ENCODE assay signal across 12 cellular contexts in genomic region chr19:791605-792360, GRCh38. TPM values are rescaled to one million over a fixed set of nuclear protein-coding genes. Genes with fewer than 3 reads are reported as not detected.
DNase-seq lines count a peak whose midpoint lies in the region; ATAC-seq, FAIRE-seq and TF ChIP-seq lines count a peak whose summit lies in the region.
"Had no signal": no experiment of that assay in that cellular context is flagged by ENCODE, and none has a peak within 500 bp of the region (broad histone marks: within the 10 kb centered on the region; RNA-seq: fewer than 3 reads in every experiment).

No MANE protein-coding gene starts in this region.

- CTCF ChIA-PET in CD4-positive, alpha-beta T cell (lab: Charles Lee): no interaction called here

- H3K27me3 ChIP-seq in esophagus muscularis mucosa: no peaks in the 10 kb centered on the region
- no peaks in the 10 kb centered on the region for H3K27me3 ChIP-seq in parathyroid adenoma (ENCODE audit: control insufficient read depth, insufficient read depth, low read length)
- no peaks in the 10 kb centered on the region for H3K27me3 ChIP-seq in CD4-positive, alpha-beta T cell (ENCODE audit: control insufficient read depth, insufficient read depth, low read length)

- 58% methylated on average over 7 of the region's 9 CpGs for WGBS in esophagus muscularis mucosa

- no peak overlapping the region for H3K9ac ChIP-seq in parathyroid adenoma

- no peak overlapping the region for H3K27ac Mint-ChIP-seq in CD4-positive, alpha-beta T cell
- H3K27ac Mint-ChIP-seq: activated B cell treated with CpG ODN at 0.5 μM for 24 hours; stimulated activated memory B cell treated with anti-CD40 and anti-IgM and Interleukin-4, amounts not matched to agents 10 μg/mL and 1 μg/mL and 100 μg/mL, for 72 hours had no signal

- POLR2A ChIA-PET in CD4-positive, alpha-beta T cell (lab: Charles Lee): no interaction called here

- H3K4me3 ChIP-seq in NB4 (ENCODE audit: low read depth, low read length): no peak overlapping the region
- no peak overlapping the region for H3K4me3 ChIP-seq in esophagus muscularis mucosa
- H3K4me3 ChIP-seq in parathyroid adenoma (ENCODE audit: low read depth, low read length): no peak overlapping the region

- no peak overlapping the region for H3K4me3 Mint-ChIP-seq in CD4-positive, alpha-beta T cell
- H3K4me3 Mint-ChIP-seq: activated B cell treated with CpG ODN at 0.5 μM for 24 hours; stimulated activated memory B cell treated with anti-CD40 and anti-IgM and Interleukin-4, amounts not matched to agents 10 μg/mL and 1 μg/mL and 100 μg/mL, for 72 hours had no signal

- no peaks in the 10 kb centered on the region for H3K9me3 Mint-ChIP-seq in CD4-positive, alpha-beta T cell
- H3K9me3 Mint-ChIP-seq: activated B cell treated with CpG ODN at 0.5 μM for 24 hours; stimulated activated memory B cell treated with anti-CD40 and anti-IgM and Interleukin-4, amounts not matched to agents 10 μg/mL and 1 μg/mL and 100 μg/mL, for 72 hours had no signal

- peaks cover under 1% of the 10 kb centered on the region for H3K36me3 Mint-ChIP-seq in CD4-positive, alpha-beta T cell (ENCODE audit: low read depth)
- H3K36me3 Mint-ChIP-seq: stimulated activated memory B cell treated with anti-CD40 and anti-IgM and Interleukin-4, amounts not matched to agents 10 μg/mL and 1 μg/mL and 100 μg/mL, for 72 hours had no signal

- no peak overlapping the region for H2AFZ ChIP-seq in parathyroid adenoma

- H3K4me2 ChIP-seq in parathyroid adenoma (ENCODE audit: low read length): no peak overlapping the region

- H3K27ac ChIP-seq in esophagus muscularis mucosa (replicated peaks in 1 of 4): peak overlapping the region in 3 of 4 donors; percentile 6 to 50 (median 43)
- peak overlapping the region; percentile 12 for H3K27ac ChIP-seq in parathyroid adenoma
- no peak overlapping the region for H3K27ac ChIP-seq in CD4-positive, alpha-beta T cell (ENCODE audit: low read depth, low read length)
- H3K27ac ChIP-seq: epithelial cell of prostate had no signal

- no peak for TF ChIP-seq CTCF in NB4 (IDR thresholded peaks at IDR 0.05; ENCODE audit: low read depth, low read length)
- no peak for TF ChIP-seq CTCF in esophagus muscularis mucosa (IDR thresholded peaks at IDR 0.05)
- TF ChIP-seq CTCF in parathyroid adenoma (IDR thresholded peaks at IDR 0.05): no peak
- no peak for TF ChIP-seq CTCF in CD4-positive, alpha-beta T cell (IDR thresholded peaks at IDR 0.05)

- H3K4me1 Mint-ChIP-seq in CD4-positive, alpha-beta T cell (ENCODE audit: low read depth): peaks cover 10% of the 10 kb centered on the region

- H3K9me3 ChIP-seq in esophagus muscularis mucosa (no peaks in the 10 kb centered on the region), parathyroid adenoma (ENCODE audit: control insufficient read depth, low read length) (no peaks in the 10 kb centered on the region)
- H3K9me3 ChIP-seq in CD4-positive, alpha-beta T cell (ENCODE audit: control insufficient read depth, low read length): no peaks in the 10 kb centered on the region

- H3K79me2 ChIP-seq in parathyroid adenoma: no peaks in the 10 kb centered on the region

- ATAC-seq in CD4-positive, alpha-beta T cell (ENCODE audit: poor library complexity): no peak
- ATAC-seq: stimulated activated memory B cell treated with anti-CD40 and anti-IgM and Interleukin-4, amounts not matched to agents 10 μg/mL and 1 μg/mL and 100 μg/mL, for 72 hours had no signal

- intact Hi-C loops in esophagus muscularis mucosa (cut with DNase I): no loop called here
- intact Hi-C loops in CD4-positive, alpha-beta T cell (cut with DNase I, micrococcal nuclease): loop anchor here (10.0 kb wide), 2 partner anchors 313 to 453 kb away; partner anchors contain the start of genes ATP5F1D (in 1 of the 2), GPX4 (in 1 of the 2) and MIDN (in 1 of the 2)

- H3K36me3 ChIP-seq in esophagus muscularis mucosa: no peaks in the 10 kb centered on the region
- no peaks in the 10 kb centered on the region for H3K36me3 ChIP-seq in parathyroid adenoma (ENCODE audit: control insufficient read depth, insufficient read depth, low read length)

- no peak for TF ChIP-seq EP300 in esophagus muscularis mucosa (IDR thresholded peaks at IDR 0.05)

- DNase-seq in NB4 (ENCODE audit: low read depth): peak; percentile 77
- no peak for DNase-seq in esophagus muscularis mucosa (ENCODE audit: extremely low spot score)
- no peak for DNase-seq in frontal cortex (ENCODE audit: low spot score in 2 of 2)
- DNase-seq in T-helper 1 cell: no peak
- DNase-seq in CD4-positive, alpha-beta T cell: no peak
- DNase-seq: activated B cell treated with CpG ODN at 0.5 μM for 24 hours; activated T-cell treated with anti-CD3 and anti-CD28 coated beads, Interleukin-2, amount 50 U/mL, for 48 hours; GOT3; KBM-7 had no signal

- FAIRE-seq in frontal cortex (lab: Jason Lieb, UNC): no peak

- H3K4me1 ChIP-seq in esophagus muscularis mucosa (peaks cover 30 to 65% (median 44%) of the 10 kb centered on the region in 4 donors), parathyroid adenoma (peaks cover 14% of the 10 kb centered on the region)

- no peak for TF ChIP-seq POLR2A in NB4 (IDR thresholded peaks at IDR 0.05; ENCODE audit: extremely low read depth, insufficient read length)
- TF ChIP-seq POLR2A in esophagus muscularis mucosa (IDR thresholded peaks at IDR 0.05; ENCODE audit: low read depth): no peak

- peaks cover 6% of the 10 kb centered on the region for H3K27me3 Mint-ChIP-seq in CD4-positive, alpha-beta T cell

RNA-seq across cellular contexts. Expression of gene PTBP1, which starts 5.5 kb away (rescaled TPM):
- 100 to 1,000 TPM in 1 of 4 donors, 10 to 100 TPM in 3; 76.8 to 110 (median 95.3) TPM for total RNA-seq in esophagus muscularis mucosa
- 28.1 TPM for total RNA-seq in frontal cortex
- 100 to 1,000 TPM; 246 to 252 TPM for total RNA-seq in CD4-positive, alpha-beta T cell

RNA-seq across cellular contexts. Expression of gene PLPPR3, which starts 30.0 kb away (rescaled TPM):
- total RNA-seq in esophagus muscularis mucosa (not detected), frontal cortex (119 TPM)
- not detected for total RNA-seq in CD4-positive, alpha-beta T cell
- total RNA-seq: activated B cell treated with CpG ODN at 0.5 μM for 24 hours had no signal

RNA-seq across cellular contexts. Expression of gene AZU1, which starts 35.9 kb away (rescaled TPM):
- total RNA-seq in esophagus muscularis mucosa (1 to 10 TPM in 1 of 4 donors, under 1 TPM in 1, not detected in 2; 0.40 to 1.3 TPM), frontal cortex (0.41 TPM)
- under 1 TPM; 0.47 to 0.49 TPM for total RNA-seq in CD4-positive, alpha-beta T cell

RNA-seq across cellular contexts. Expression of gene MISP, which starts 40.9 kb away (rescaled TPM):
- total RNA-seq in esophagus muscularis mucosa (1 to 10 TPM in 1 of 4 donors, not detected in 3; 2.0 TPM), frontal cortex (0.41 TPM)
- not detected for total RNA-seq in CD4-positive, alpha-beta T cell
- total RNA-seq: activated B cell treated with CpG ODN at 0.5 μM for 24 hours had no signal

RNA-seq across cellular contexts. Expression of gene PRTN3, which starts 49.0 kb away (rescaled TPM):
- total RNA-seq in esophagus muscularis mucosa: 1 to 10 TPM in 1 of 4 donors, not detected in 3; 1.2 TPM
- total RNA-seq in frontal cortex: 1.2 TPM
- total RNA-seq in CD4-positive, alpha-beta T cell: not detected
- total RNA-seq: activated B cell treated with CpG ODN at 0.5 μM for 24 hours had no signal

Comparison
In these comparisons a context has a peak if more than half of its experiments do, and no peak if none do; other contexts are left out.
1. RNA of gene PLPPR3, which starts 30.0 kb away (total RNA-seq): 119 TPM in frontal cortex (single experiment); not detected in CD4-positive, alpha-beta T cell and not detected in esophagus muscularis mucosa; every median in the first group is over 100 times any median in the second.